ENCODE assay signal across 33 cellular contexts in genomic region chr15:60275624-60276023, GRCh38.
"Had no signal": no experiment of that assay in that cellular context is flagged by ENCODE, and none has a peak within 500 bp of the region (broad histone marks: within the 10 kb centered on the region; RNA-seq: fewer than 3 reads in every experiment).

No MANE protein-coding gene starts in this region.

- H3K4me3 Mint-ChIP-seq: activated CD4-positive, alpha-beta memory T cell treated with anti-CD3 and anti-CD28 coated beads for 36 hours; activated CD4-positive, alpha-beta T cell treated with anti-CD3 and anti-CD28 coated beads, Interleukin-2, amount 10 ng/mL, durations not matched to agents 24 days and 14 days; activated naive CD4-positive, alpha-beta T cell treated with anti-CD3 and anti-CD28 coated beads, Interleukin-2, amount 10 ng/mL, durations not matched to agents 7 days and 5 days; activated T-cell treated with anti-CD3 and anti-CD28 coated beads, Interleukin-2, amount 50 U/mL, for 24 hours; effector memory CD8-positive, alpha-beta T cell; naive thymus-derived CD4-positive, alpha-beta T cell; stimulated activated effector memory CD8-positive, alpha-beta T cell treated with anti-CD3 and anti-CD28 coated beads, Interleukin-12 subunit alpha, Interleukin-12 subunit beta, amount 100 ng/mL, for 72 hours; stimulated activated naive CD8-positive, alpha-beta T cell treated with anti-CD3 and anti-CD28 coated beads, Interleukin-15, Interleukin-2, amounts not matched to agents 100 ng/mL and 50 ng/mL, for 24 hours; type B pancreatic cell had no signal

- H2AFZ ChIP-seq: hepatocyte had no signal

- H3K79me2 ChIP-seq: hepatocyte had no signal

- H3K36me3 ChIP-seq: brain microvascular endothelial cell, gastrocnemius medialis, ovary, prostate gland, sigmoid colon, uterus, WERI-Rb-1 had no signal

- H3K36me3 Mint-ChIP-seq: stimulated activated effector memory CD8-positive, alpha-beta T cell treated with anti-CD3 and anti-CD28 coated beads, Interleukin-12 subunit alpha, Interleukin-12 subunit beta, amount 100 ng/mL, for 72 hours; type B pancreatic cell had no signal

- H3K4me1 Mint-ChIP-seq: activated CD4-positive, alpha-beta T cell treated with anti-CD3 and anti-CD28 coated beads, Interleukin-2, amount 10 ng/mL, durations not matched to agents 24 days and 14 days; activated naive CD4-positive, alpha-beta T cell treated with anti-CD3 and anti-CD28 coated beads, Interleukin-2, amount 10 ng/mL, durations not matched to agents 7 days and 5 days; naive thymus-derived CD4-positive, alpha-beta T cell; stimulated activated effector memory CD8-positive, alpha-beta T cell treated with anti-CD3 and anti-CD28 coated beads, Interleukin-12 subunit alpha, Interleukin-12 subunit beta, amount 100 ng/mL, for 72 hours had no signal

- H3K27ac Mint-ChIP-seq: activated CD4-positive, alpha-beta memory T cell treated with anti-CD3 and anti-CD28 coated beads for 36 hours; activated CD4-positive, alpha-beta T cell treated with anti-CD3 and anti-CD28 coated beads, Interleukin-2, amount 10 ng/mL, durations not matched to agents 24 days and 14 days; activated naive CD4-positive, alpha-beta T cell treated with anti-CD3 and anti-CD28 coated beads, Interleukin-2, amount 10 ng/mL, durations not matched to agents 7 days and 5 days; activated T-cell treated with anti-CD3 and anti-CD28 coated beads, Interleukin-2, amount 50 U/mL, for 24 hours; effector memory CD8-positive, alpha-beta T cell; naive thymus-derived CD4-positive, alpha-beta T cell; stimulated activated effector memory CD8-positive, alpha-beta T cell treated with anti-CD3 and anti-CD28 coated beads, Interleukin-12 subunit alpha, Interleukin-12 subunit beta, amount 100 ng/mL, for 72 hours; stimulated activated naive CD8-positive, alpha-beta T cell treated with anti-CD3 and anti-CD28 coated beads, Interleukin-15, Interleukin-2, amounts not matched to agents 100 ng/mL and 50 ng/mL, for 24 hours; type B pancreatic cell had no signal

- H3K4me3 ChIP-seq: coronary artery, dorsolateral prefrontal cortex, gastrocnemius medialis, hepatocyte, ovary, prostate gland, sigmoid colon, uterus had no signal

- H3K9me3 ChIP-seq: ovary, prostate gland, uterus had no signal

- FAIRE-seq: astrocyte had no signal

- H3K27ac ChIP-seq: brain microvascular endothelial cell, coronary artery, dorsolateral prefrontal cortex, gastrocnemius medialis, hepatocyte, ovary, prostate gland, sigmoid colon, uterus, WERI-Rb-1 had no signal

- H3K4me1 ChIP-seq: gastrocnemius medialis, prostate gland, sigmoid colon, uterus had no signal

- DNase-seq: activated CD4-positive, alpha-beta memory T cell treated with anti-CD3 and anti-CD28 coated beads for 36 hours; activated CD4-positive, alpha-beta T cell treated with anti-CD3 and anti-CD28 coated beads, Interleukin-2, amount 10 ng/mL, durations not matched to agents 24 days and 14 days; activated CD4-positive, CD25-positive, alpha-beta regulatory T cell treated with anti-CD3 and anti-CD28 coated beads, Interleukin-2, amount 50 U/mL, for 72 hours; activated CD8-positive, alpha-beta memory T cell treated with anti-CD3 and anti-CD28 coated beads, Interleukin-2, amount 50 U/mL, for 48 hours; activated gamma-delta T cell; activated naive CD4-positive, alpha-beta T cell treated with anti-CD3 and anti-CD28 coated beads, Interleukin-2, amount 10 ng/mL, durations not matched to agents 7 days and 5 days; activated T-cell treated with anti-CD3 and anti-CD28 coated beads, Interleukin-2, amount 50 U/mL, for 24 hours; amniotic stem cell; brain microvascular endothelial cell; dorsolateral prefrontal cortex; effector memory CD8-positive, alpha-beta T cell; erythroblast; gastrocnemius medialis; glutamatergic neuron; islet precursor cell; left colon; midbrain; naive thymus-derived CD4-positive, alpha-beta T cell; ovary; retina; sigmoid colon; small intestine; stimulated activated CD4-positive, alpha-beta T cell treated with anti-CD3 and anti-CD28 coated beads, Interleukin-4, amount 100 ng/mL, for 24 hours; substantia nigra; uterus; WERI-Rb-1 had no signal

- ATAC-seq: effector memory CD8-positive, alpha-beta T cell; gastrocnemius medialis; left colon; naive thymus-derived CD4-positive, alpha-beta T cell; stimulated activated effector memory CD8-positive, alpha-beta T cell treated with anti-CD3 and anti-CD28 coated beads, Interleukin-12 subunit alpha, Interleukin-12 subunit beta, amount 100 ng/mL, for 72 hours had no signal

- H3K27me3 ChIP-seq: brain microvascular endothelial cell, hepatocyte, ovary, sigmoid colon, uterus had no signal

- H3K4me2 ChIP-seq: hepatocyte had no signal
